In the genomic region with DNA sequence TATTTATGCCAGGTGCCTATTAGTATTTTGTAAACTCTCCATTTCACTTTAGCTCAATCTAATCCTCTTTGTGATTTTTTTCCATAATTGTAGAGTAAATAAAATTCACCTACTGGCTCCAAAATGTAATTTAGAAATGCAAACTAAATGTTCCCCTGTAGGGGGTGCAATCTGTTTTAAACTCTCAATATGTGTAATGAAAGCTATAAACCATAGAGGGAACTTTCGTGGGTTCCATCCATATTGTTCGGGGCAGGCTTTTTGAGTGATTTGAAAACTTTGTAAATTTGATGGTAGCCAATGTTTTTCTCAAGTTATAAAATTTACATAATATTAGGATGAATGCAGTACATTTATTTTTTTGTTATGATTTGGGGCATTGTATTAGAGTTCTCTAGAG, we compare ENCODE assay signal across 9 cellular contexts. TPM values are rescaled to one million over a fixed set of nuclear protein-coding genes. Genes with fewer than 3 reads are reported as not detected.
DNase-seq lines count a peak whose midpoint lies in the region; ATAC-seq and TF ChIP-seq lines count a peak whose summit lies in the region.
"Had no signal": no experiment of that assay in that cellular context is flagged by ENCODE, and none has a peak within 500 bp of the region (broad histone marks: within the 10 kb centered on the region; RNA-seq: fewer than 3 reads in every experiment).

No MANE protein-coding gene starts in this region.

- intact Hi-C loops in gastrocnemius medialis (cut with DNase I; ENCODE audit: low total_unique reads) = loop anchor here (5.0 to 10.0 kb wide), 2 partner anchors 298 to 496 kb away; no protein-coding TSS in a partner anchor

- TF ChIP-seq POLR2A in gastrocnemius medialis (IDR thresholded peaks at IDR 0.05) = no peak

- TF ChIP-seq CTCF in gastrocnemius medialis (IDR thresholded peaks at IDR 0.05 in 4 of 5, conservative IDR thresholded peaks at IDR 0.05 in 1 of 5) = peak; percentile 21 to 49 (median 44)

- no peaks in the 10 kb centered on the region for H3K9me3 ChIP-seq in gastrocnemius medialis

- ATAC-seq in HG03354 (IDR thresholded peaks at IDR 0.05; ENCODE audit: poor library complexity, severe bottlenecking, unreplicated experiment) (peak; percentile 69), gastrocnemius medialis (no peak)

- no peak overlapping the region for H3K4me3 Mint-ChIP-seq in activated CD4-positive, alpha-beta T cell treated with anti-CD3 and anti-CD28 coated beads, Interleukin-2, amount 10 ng/mL, durations not matched to agents 7 days and 5 days

- no peak overlapping the region for H3K27ac Mint-ChIP-seq in activated CD4-positive, alpha-beta T cell treated with anti-CD3 and anti-CD28 coated beads, Interleukin-2, amount 10 ng/mL, durations not matched to agents 7 days and 5 days

- H3K27ac ChIP-seq in gastrocnemius medialis = no peak overlapping the region

- H3K27me3 Mint-ChIP-seq in activated CD4-positive, alpha-beta T cell treated with anti-CD3 and anti-CD28 coated beads, Interleukin-2, amount 10 ng/mL, durations not matched to agents 7 days and 5 days = no peaks in the 10 kb centered on the region

- no peaks in the 10 kb centered on the region for H3K27me3 ChIP-seq in gastrocnemius medialis

- H3K9me3 Mint-ChIP-seq in activated CD4-positive, alpha-beta T cell treated with anti-CD3 and anti-CD28 coated beads, Interleukin-2, amount 10 ng/mL, durations not matched to agents 7 days and 5 days = no peaks in the 10 kb centered on the region

- peaks cover 17 to 33% of the 10 kb centered on the region in 2 donors for H3K4me1 ChIP-seq in gastrocnemius medialis

- no peak overlapping the region for H3K4me3 ChIP-seq in gastrocnemius medialis

- no peaks in the 10 kb centered on the region for H3K36me3 Mint-ChIP-seq in activated CD4-positive, alpha-beta T cell treated with anti-CD3 and anti-CD28 coated beads, Interleukin-2, amount 10 ng/mL, durations not matched to agents 7 days and 5 days (ENCODE audit: low read depth)

- in situ Hi-C loops in gastrocnemius medialis (cut with MboI; ENCODE audit: low sequenced_read_pairs in 4 of 4) = loop anchor here in 1 of 4 donors (25.0 kb wide), 1 partner anchor 306 kb away; no protein-coding TSS in a partner anchor

- peak; percentile 46 for DNase-seq in EH (ENCODE audit: low read depth)
- peak; percentile 57 for DNase-seq in RPMI7951 (ENCODE audit: low read depth)
- DNase-seq in fibroblast of peridontal ligament (ENCODE audit: extremely low read depth) = peak; percentile 77
- DNase-seq in gastrocnemius medialis = no peak
- no peak for DNase-seq in activated CD4-positive, alpha-beta T cell treated with anti-CD3 and anti-CD28 coated beads for 48 hours
- DNase-seq in CD1c-positive myeloid dendritic cell (ENCODE audit: extremely low spot score) = no peak
- no peak for DNase-seq in activated CD4-positive, alpha-beta T cell treated with anti-CD3 and anti-CD28 coated beads, Interleukin-2, amount 10 ng/mL, durations not matched to agents 7 days and 5 days

- CTCF ChIA-PET in activated CD4-positive, alpha-beta T cell treated with anti-CD3 and anti-CD28 coated beads, Interleukin-2, amount 10 ng/mL, durations not matched to agents 7 days and 5 days (lab: Charles Lee) = interaction anchor here (1.4 kb wide), 1 partner anchor 27 kb away, joined by 3 read pairs; no protein-coding TSS in a partner anchor

- no peaks in the 10 kb centered on the region for H3K4me1 Mint-ChIP-seq in activated CD4-positive, alpha-beta T cell treated with anti-CD3 and anti-CD28 coated beads, Interleukin-2, amount 10 ng/mL, durations not matched to agents 7 days and 5 days

- POLR2A ChIA-PET in activated CD4-positive, alpha-beta T cell treated with anti-CD3 and anti-CD28 coated beads, Interleukin-2, amount 10 ng/mL, durations not matched to agents 7 days and 5 days (lab: Charles Lee) = no interaction called here

- H3K36me3 ChIP-seq in gastrocnemius medialis = no peaks in the 10 kb centered on the region

RNA-seq across cellular contexts. Expression of a gene that starts 49.4 kb away (rescaled TPM):
- not detected in 2 replicates for total RNA-seq in RPMI7951 (2014; rRNA removed; shearing (Covaris generic))
- total RNA-seq in gastrocnemius medialis = not detected
- total RNA-seq in activated CD4-positive, alpha-beta T cell treated with anti-CD3 and anti-CD28 coated beads, Interleukin-2, amount 10 ng/mL, durations not matched to agents 7 days and 5 days = not detected
- total RNA-seq: T-helper 2 cell treated with Interferon-gamma antibody and Interleukin-4, amounts not matched to agents 100 ng/mL and 5 ng/mL, for 36 hours had no signal

Comparison
In these comparisons a context has a peak if more than half of its experiments do, and no peak if none do; other contexts are left out.
1. DNase-seq: peak in EH (single experiment), RPMI7951 (single experiment) and fibroblast of peridontal ligament (single experiment); none in gastrocnemius medialis (0 of 2), activated CD4-positive, alpha-beta T cell treated with anti-CD3 and anti-CD28 coated beads for 48 hours (single experiment), CD1c-positive myeloid dendritic cell (single experiment) and activated CD4-positive, alpha-beta T cell treated with anti-CD3 and anti-CD28 coated beads, Interleukin-2, amount 10 ng/mL, durations not matched to agents 7 days and 5 days (single experiment).